In the genomic region with DNA sequence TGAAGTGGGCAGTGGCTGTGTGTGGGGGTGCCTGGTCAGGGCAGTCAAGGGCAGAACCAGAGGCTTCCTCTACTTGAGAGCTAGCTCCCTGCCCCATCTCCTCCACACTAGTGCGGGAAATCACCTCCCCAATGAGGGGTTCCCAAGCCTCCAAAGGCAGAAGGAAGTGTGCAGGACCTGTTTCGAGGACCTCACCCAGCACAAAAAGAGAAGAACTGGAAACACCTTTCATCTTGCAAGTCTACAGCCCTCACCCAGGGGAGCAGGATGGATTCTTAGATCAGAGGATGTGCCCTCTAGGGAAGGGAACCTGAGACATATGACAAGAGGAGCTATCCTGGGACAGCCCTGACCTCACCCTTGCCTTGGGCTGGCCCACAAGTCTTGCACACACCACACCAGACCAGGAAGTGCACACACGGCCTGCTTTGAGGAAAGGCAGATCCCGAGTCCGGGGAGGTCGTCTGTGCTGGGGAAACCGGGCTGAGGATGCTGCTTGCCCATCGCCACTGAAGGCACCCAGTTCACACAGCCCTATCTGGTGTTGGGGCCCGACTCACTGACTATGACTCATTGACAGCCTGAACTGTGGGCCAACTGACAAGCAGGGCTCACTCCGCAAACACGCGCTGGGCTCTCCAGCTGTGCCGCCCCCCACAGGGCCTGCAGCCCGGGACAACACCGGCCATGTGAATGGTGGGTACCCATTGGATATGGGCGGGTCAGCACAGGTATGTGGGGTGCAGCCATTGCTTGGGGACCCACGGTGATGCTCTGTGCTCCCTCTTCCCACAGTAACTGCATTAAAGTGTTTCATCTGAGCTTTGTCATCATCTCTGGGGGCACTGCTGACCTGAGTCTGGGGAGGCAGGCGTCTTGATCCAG, we compare ENCODE assay signal across 1 cellular context.
TF ChIP-seq lines count a peak whose summit lies in the region.

No MANE protein-coding gene starts in this region.

TF ChIP-seq in HepG2, 621 proteins besides CTCF, POLR2A, EP300 and RAD21 (continued from another document and continues in another):
- TF ChIP-seq NFAT5 (CRISPR knock-in tag; IDR thresholded peaks at IDR 0.05) (no peak), TRAFD1 (CRISPR knock-in tag; IDR thresholded peaks at IDR 0.05; ENCODE audit: borderline replicate concordance) (no peak), NFATC3 (CRISPR knock-in tag; IDR thresholded peaks at IDR 0.05) (no peak), PHF21A (CRISPR knock-in tag; IDR thresholded peaks at IDR 0.05) (peak; percentile 49), PHF20 (CRISPR knock-in tag; IDR thresholded peaks at IDR 0.05) (peak; percentile 34; the same call in 1 of the 2 replicates), DMAP1 (CRISPR knock-in tag; IDR thresholded peaks at IDR 0.05) (0 out of 2 replicates have a peak, but pooled peaks have one; percentile 67), DMTF1 (CRISPR knock-in tag; IDR thresholded peaks at IDR 0.05) (no peak), SP4 (CRISPR knock-in tag; IDR thresholded peaks at IDR 0.05) (peak; percentile 71; the same call in 1 of the 2 replicates), RFX1 (IDR thresholded peaks at IDR 0.05) (no peak), PAWR (CRISPR knock-in tag; IDR thresholded peaks at IDR 0.05; ENCODE audit: borderline replicate concordance) (no peak), FLYWCH1 (CRISPR knock-in tag; IDR thresholded peaks at IDR 0.05) (no peak), HOXA3 (CRISPR knock-in tag; IDR thresholded peaks at IDR 0.05) (peak; percentile 70; the same call in 1 of the 2 replicates), NRL (CRISPR knock-in tag; IDR thresholded peaks at IDR 0.05; ENCODE audit: borderline replicate concordance) (peak; percentile 83; the same call in 1 of the 2 replicates), ZNF282 (IDR thresholded peaks at IDR 0.05; ENCODE audit: partially characterized antibody) (no peak), FOXJ3 (CRISPR knock-in tag; IDR thresholded peaks at IDR 0.05; ENCODE audit: borderline replicate concordance) (no peak; the same call in 1 of the 2 replicates), HINFP (CRISPR knock-in tag; IDR thresholded peaks at IDR 0.05; ENCODE audit: low read depth) (no peak), POLR2AphosphoS5 (IDR thresholded peaks at IDR 0.05; ENCODE audit: low read depth, low read length) (no peak), ZNF616 (CRISPR knock-in tag; IDR thresholded peaks at IDR 0.05; ENCODE audit: low read depth) (peak; percentile 84), CENPT (CRISPR knock-in tag; IDR thresholded peaks at IDR 0.05; ENCODE audit: low read depth) (no peak), ZBTB20 (CRISPR knock-in tag; IDR thresholded peaks at IDR 0.05; ENCODE audit: borderline replicate concordance, low read depth) (no peak; the same call in 1 of the 2 replicates), ZNF383 (CRISPR knock-in tag; IDR thresholded peaks at IDR 0.05; ENCODE audit: borderline replicate concordance) (no peak; the same call in 1 of the 2 replicates), ZNF251 (CRISPR knock-in tag; IDR thresholded peaks at IDR 0.05) (peak; percentile 79; the same call in 1 of the 2 replicates), SMARCE1 (IDR thresholded peaks at IDR 0.05; ENCODE audit: borderline replicate concordance) (no peak), GTF3A (CRISPR knock-in tag; conservative IDR thresholded peaks at IDR 0.05) (no peak), ZNF772 (CRISPR knock-in tag; IDR thresholded peaks at IDR 0.05) (no peak), PRPF4 (IDR thresholded peaks at IDR 0.05; ENCODE audit: low read depth, low read length, poor library complexity, severe bottlenecking) (no peak), ZNF644 (CRISPR knock-in tag; IDR thresholded peaks at IDR 0.05; ENCODE audit: low read depth) (peak; percentile 79), ZNF253 (CRISPR knock-in tag; IDR thresholded peaks at IDR 0.05; ENCODE audit: borderline replicate concordance) (no peak; the same call in 1 of the 2 replicates), MYNN (CRISPR knock-in tag; IDR thresholded peaks at IDR 0.05; ENCODE audit: low read depth) (no peak), MTF1 (CRISPR knock-in tag; IDR thresholded peaks at IDR 0.05) (no peak), THRA (CRISPR knock-in tag; IDR thresholded peaks at IDR 0.05; ENCODE audit: borderline replicate concordance) (peak; percentile 72; the same call in 1 of the 2 replicates), PRMT3 (CRISPR knock-in tag; IDR thresholded peaks at IDR 0.05; ENCODE audit: borderline replicate concordance, low read depth) (no peak), FOXK1 (CRISPR knock-in tag; IDR thresholded peaks at IDR 0.05; ENCODE audit: borderline replicate concordance, low read depth) (peak; percentile 64; the same call in 1 of the 2 replicates), SNRNP70 (IDR thresholded peaks at IDR 0.05; ENCODE audit: low read depth, low read length) (no peak), CEBPB (IDR thresholded peaks at IDR 0.05; ENCODE audit: borderline replicate concordance, low read depth, low read length) (no peak)
- TF ChIP-seq, protein P1, sequence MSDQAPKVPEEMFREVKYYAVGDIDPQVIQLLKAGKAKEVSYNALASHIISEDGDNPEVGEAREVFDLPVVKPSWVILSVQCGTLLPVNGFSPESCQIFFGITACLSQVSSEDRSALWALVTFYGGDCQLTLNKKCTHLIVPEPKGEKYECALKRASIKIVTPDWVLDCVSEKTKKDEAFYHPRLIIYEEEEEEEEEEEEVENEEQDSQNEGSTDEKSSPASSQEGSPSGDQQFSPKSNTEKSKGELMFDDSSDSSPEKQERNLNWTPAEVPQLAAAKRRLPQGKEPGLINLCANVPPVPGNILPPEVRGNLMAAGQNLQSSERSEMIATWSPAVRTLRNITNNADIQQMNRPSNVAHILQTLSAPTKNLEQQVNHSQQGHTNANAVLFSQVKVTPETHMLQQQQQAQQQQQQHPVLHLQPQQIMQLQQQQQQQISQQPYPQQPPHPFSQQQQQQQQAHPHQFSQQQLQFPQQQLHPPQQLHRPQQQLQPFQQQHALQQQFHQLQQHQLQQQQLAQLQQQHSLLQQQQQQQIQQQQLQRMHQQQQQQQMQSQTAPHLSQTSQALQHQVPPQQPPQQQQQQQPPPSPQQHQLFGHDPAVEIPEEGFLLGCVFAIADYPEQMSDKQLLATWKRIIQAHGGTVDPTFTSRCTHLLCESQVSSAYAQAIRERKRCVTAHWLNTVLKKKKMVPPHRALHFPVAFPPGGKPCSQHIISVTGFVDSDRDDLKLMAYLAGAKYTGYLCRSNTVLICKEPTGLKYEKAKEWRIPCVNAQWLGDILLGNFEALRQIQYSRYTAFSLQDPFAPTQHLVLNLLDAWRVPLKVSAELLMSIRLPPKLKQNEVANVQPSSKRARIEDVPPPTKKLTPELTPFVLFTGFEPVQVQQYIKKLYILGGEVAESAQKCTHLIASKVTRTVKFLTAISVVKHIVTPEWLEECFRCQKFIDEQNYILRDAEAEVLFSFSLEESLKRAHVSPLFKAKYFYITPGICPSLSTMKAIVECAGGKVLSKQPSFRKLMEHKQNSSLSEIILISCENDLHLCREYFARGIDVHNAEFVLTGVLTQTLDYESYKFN (CRISPR knock-in tag; conservative IDR thresholded peaks at IDR 0.05) = peak; percentile 69
- TF ChIP-seq, protein P2, sequence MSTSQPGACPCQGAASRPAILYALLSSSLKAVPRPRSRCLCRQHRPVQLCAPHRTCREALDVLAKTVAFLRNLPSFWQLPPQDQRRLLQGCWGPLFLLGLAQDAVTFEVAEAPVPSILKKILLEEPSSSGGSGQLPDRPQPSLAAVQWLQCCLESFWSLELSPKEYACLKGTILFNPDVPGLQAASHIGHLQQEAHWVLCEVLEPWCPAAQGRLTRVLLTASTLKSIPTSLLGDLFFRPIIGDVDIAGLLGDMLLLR (CRISPR knock-in tag; IDR thresholded peaks at IDR 0.05) = peak; percentile 70
- TF ChIP-seq, protein P3, sequence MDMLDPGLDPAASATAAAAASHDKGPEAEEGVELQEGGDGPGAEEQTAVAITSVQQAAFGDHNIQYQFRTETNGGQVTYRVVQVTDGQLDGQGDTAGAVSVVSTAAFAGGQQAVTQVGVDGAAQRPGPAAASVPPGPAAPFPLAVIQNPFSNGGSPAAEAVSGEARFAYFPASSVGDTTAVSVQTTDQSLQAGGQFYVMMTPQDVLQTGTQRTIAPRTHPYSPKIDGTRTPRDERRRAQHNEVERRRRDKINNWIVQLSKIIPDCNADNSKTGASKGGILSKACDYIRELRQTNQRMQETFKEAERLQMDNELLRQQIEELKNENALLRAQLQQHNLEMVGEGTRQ (IDR thresholded peaks at IDR 0.05; ENCODE audit: low read depth, low read length) = no peak
- TF ChIP-seq, protein P3 (CRISPR knock-in tag; IDR thresholded peaks at IDR 0.05; ENCODE audit: borderline replicate concordance) = no peak
